Comparison of ENCODE assay signal across 1 cellular context in the genomic region with DNA sequence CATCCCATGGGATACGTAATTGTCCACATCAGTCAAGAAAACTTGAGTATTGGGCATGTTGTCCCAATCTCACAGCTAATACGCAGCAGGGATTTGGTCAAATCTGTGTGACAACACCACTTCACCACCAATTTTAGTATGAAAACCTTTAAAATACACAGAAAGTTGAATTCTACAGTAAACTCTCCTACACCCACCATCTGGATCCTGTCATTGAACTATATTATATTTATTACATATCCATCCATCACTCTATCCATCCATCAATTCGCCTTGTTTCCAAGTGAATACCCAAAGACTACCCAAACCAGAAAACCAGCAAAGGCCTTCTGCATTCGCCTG.
TF ChIP-seq lines count a peak whose summit lies in the region.

No MANE protein-coding gene starts in this region.

TF ChIP-seq in WTC11, 78 proteins besides CTCF, POLR2A, EP300 and RAD21 (continued from another document):
- TF ChIP-seq, protein P1, sequence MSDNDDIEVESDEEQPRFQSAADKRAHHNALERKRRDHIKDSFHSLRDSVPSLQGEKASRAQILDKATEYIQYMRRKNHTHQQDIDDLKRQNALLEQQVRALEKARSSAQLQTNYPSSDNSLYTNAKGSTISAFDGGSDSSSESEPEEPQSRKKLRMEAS (CRISPR knock-in tag; IDR thresholded peaks at IDR 0.05) = no peak
